8 cellular contexts compared by ENCODE assay signal in genomic region chr5:140710899-140711552, GRCh38. TPM values are rescaled to one million over a fixed set of nuclear protein-coding genes. Genes with fewer than 3 reads are reported as not detected.
DNase-seq lines count a peak whose midpoint lies in the region; ATAC-seq and TF ChIP-seq lines count a peak whose summit lies in the region.

No MANE protein-coding gene starts in this region.

- no peaks in the 10 kb centered on the region for H3K79me2 ChIP-seq in PC-3 (ENCODE audit: low read length)

- peak; percentile 90 for ATAC-seq in GM21515 (IDR thresholded peaks at IDR 0.05; ENCODE audit: unreplicated experiment)
- peak; percentile 94 for ATAC-seq in PC-3
- peak; percentile 97 for ATAC-seq in esophagus mucosa

- intact Hi-C loops in PC-3 (cut with micrococcal nuclease), result loop anchor here (1.0 to 10.0 kb wide), 3 partner anchors 8 to 166 kb away; partner anchors contain the start of genes EIF4EBP3, IK and NDUFA2

- BruUV-seq in PC-3 (replicated peaks; lab: Mats Ljungman, UMichigan), result TSS peak; percentile 87

- no peak overlapping the region; the same call in 1 of the 2 replicates for H3K27ac ChIP-seq in HUES6 (ENCODE audit: low read depth, low read length)
- H3K27ac ChIP-seq in PC-3 (ENCODE audit: low read length), result peak overlapping the region; percentile 85
- peak overlapping the region; percentile 75 for H3K27ac ChIP-seq in muscle layer of colon (ENCODE audit: low read depth, low read length)

- H3K9me2 ChIP-seq in PC-3 (replicated peaks; ENCODE audit: low read length), result no peaks in the 10 kb centered on the region

- H2AFZ ChIP-seq in PC-3 (ENCODE audit: low read length), result peak overlapping the region; percentile 92

- POLR2A ChIA-PET in PC-3 (lab: Charles Lee; ENCODE audit: unreplicated experiment), result interaction anchor here (0.5 to 1.3 kb wide), 7 partner anchors 9 to 1440 kb away, joined by 3 to 10 read pairs (median 5); partner anchors contain the start of genes HARS1, HARS2 and ZMAT2

- H3K4me2 ChIP-seq in PC-3 (ENCODE audit: low read length), result peak overlapping the region; percentile 91

- CTCF ChIA-PET in PC-3 (lab: Charles Lee), result interaction anchor here (0.9 kb wide), 1 partner anchor 9 kb away, joined by 4 read pairs; no protein-coding TSS in a partner anchor

- no peaks in the 10 kb centered on the region for H4K20me1 ChIP-seq in PC-3 (ENCODE audit: low read length)

- H3K9ac ChIP-seq in HUES6 (ENCODE audit: low read length) (peak overlapping the region; percentile 40), PC-3 (ENCODE audit: low read length) (peak overlapping the region; percentile 67), muscle layer of colon (ENCODE audit: low read length) (peak overlapping the region; percentile 71)

- H3K9me3 ChIP-seq in HUES6 (ENCODE audit: control insufficient read depth, insufficient read depth, low read depth, low read length) (no peaks in the 10 kb centered on the region), PC-3 (ENCODE audit: low read length) (no peaks in the 10 kb centered on the region), muscle layer of colon (ENCODE audit: low read length) (no peaks in the 10 kb centered on the region)

- H3K27me3 ChIP-seq in HUES6 (ENCODE audit: control insufficient read depth, insufficient read depth, low read length) (no peaks in the 10 kb centered on the region), PC-3 (ENCODE audit: low read length) (no peaks in the 10 kb centered on the region), muscle layer of colon (ENCODE audit: control insufficient read depth in 1 of 2, insufficient read depth in 2 of 2, low read length in 2 of 2) (no peaks in the 10 kb centered on the region)

- DNase-seq in COR-L47 (lab: John Stamatoyannopoulos, UW) (peak; percentile 56), PC-3 (peak; percentile 99)
- DNase-seq in activated T-cell treated with anti-CD3 and anti-CD28 coated beads, Interleukin-2, amount 50 U/mL, for 48 hours, result peak; percentile 93 to 94
- DNase-seq in stimulated activated CD8-positive, alpha-beta memory T cell treated with anti-CD3 and anti-CD28 coated beads, Interleukin-4, amount 100 ng/mL, for 48 hours, result peak; percentile 93

- H3K36me3 ChIP-seq in HUES6 (ENCODE audit: control insufficient read depth, insufficient read depth, low read length) (peaks cover 13% of the 10 kb centered on the region), PC-3 (ENCODE audit: low read depth, low read length) (peaks cover 2% of the 10 kb centered on the region; the same call in 1 of the 2 replicates), muscle layer of colon (ENCODE audit: insufficient read depth, low read length) (peaks cover 7% of the 10 kb centered on the region)

- peaks cover 8% of the 10 kb centered on the region for H3F3A ChIP-seq in PC-3 (ENCODE audit: low read length, unreplicated experiment)

- no peaks in the 10 kb centered on the region for H3K4me1 ChIP-seq in HUES6 (ENCODE audit: control insufficient read depth, insufficient read depth, low read length)
- H3K4me1 ChIP-seq in PC-3 (ENCODE audit: insufficient read depth, low read length), result peaks cover 8% of the 10 kb centered on the region; the same call in 1 of the 2 replicates
- no peaks in the 10 kb centered on the region for H3K4me1 ChIP-seq in muscle layer of colon (ENCODE audit: insufficient read depth, low read length)

- no peak for TF ChIP-seq CTCF in PC-3 (conservative IDR thresholded peaks at IDR 0.05; ENCODE audit: low read depth, low read length)

- peak overlapping the region; percentile 65 for H3K4me3 ChIP-seq in HUES6 (ENCODE audit: low read depth, low read length)
- H3K4me3 ChIP-seq in PC-3 (ENCODE audit: low read length), result peak overlapping the region; percentile 91
- H3K4me3 ChIP-seq in muscle layer of colon (ENCODE audit: low read depth in 1 of 2, low read length in 2 of 2), result peak overlapping the region; percentile 41 to 82

RNA-seq across cellular contexts. Expression of gene ZMAT2, which starts 10.8 kb away (rescaled TPM):
- total RNA-seq in PC-3 (2014; rRNA removed) (28.2 and 36.8 TPM in 2 replicates), esophagus mucosa (39.7 TPM)

RNA-seq across cellular contexts. Expression of gene HARS2, which starts 19.8 kb away (rescaled TPM):
- total RNA-seq in PC-3 (2014; rRNA removed), result 23.3 and 29.7 TPM in 2 replicates
- total RNA-seq in esophagus mucosa, result 14.0 TPM

RNA-seq across cellular contexts. Expression of gene HARS1, which starts 19.9 kb away (rescaled TPM):
- total RNA-seq in PC-3 (2014; rRNA removed), result 76.1 and 87.1 TPM in 2 replicates
- 43.0 TPM for total RNA-seq in esophagus mucosa

RNA-seq across cellular contexts. Expression of gene DND1, which starts 37.6 kb away (rescaled TPM):
- total RNA-seq in PC-3 (2014; rRNA removed) (0.75 and 1.1 TPM in 2 replicates), esophagus mucosa (0.44 TPM)

RNA-seq across cellular contexts. Expression of gene WDR55, which starts 46.3 kb away (rescaled TPM):
- total RNA-seq in PC-3 (2014; rRNA removed), result 21.2 and 27.2 TPM in 2 replicates
- total RNA-seq in esophagus mucosa, result 19.7 TPM
